9 cellular contexts compared by ENCODE assay signal in genomic region chr3:39965461-39965860, GRCh38.
"Had no signal": no experiment of that assay in that cellular context is flagged by ENCODE, and none has a peak within 500 bp of the region (broad histone marks: within the 10 kb centered on the region; RNA-seq: fewer than 3 reads in every experiment).

No MANE protein-coding gene starts in this region.

- H3K36me3 ChIP-seq: HAP-1 had no signal

- H3K9ac ChIP-seq: GM23248 had no signal

- ATAC-seq: HCT116, K562 had no signal

- H2AFZ ChIP-seq: GM23248 had no signal

- DNase-seq: GM23248, GOT3, H7, HFFc6, IMR-90 had no signal

- H3K27ac ChIP-seq: GM23248 had no signal

- FAIRE-seq: HTR-8/SVneo, K562 had no signal

- H3K4me1 ChIP-seq: HAP-1 had no signal

- H3K9me3 ChIP-seq: HAP-1 had no signal

- H3K4me3 ChIP-seq: GM23248, HAP-1, K562 had no signal
